22 cellular contexts compared by ENCODE assay signal in the genomic region with DNA sequence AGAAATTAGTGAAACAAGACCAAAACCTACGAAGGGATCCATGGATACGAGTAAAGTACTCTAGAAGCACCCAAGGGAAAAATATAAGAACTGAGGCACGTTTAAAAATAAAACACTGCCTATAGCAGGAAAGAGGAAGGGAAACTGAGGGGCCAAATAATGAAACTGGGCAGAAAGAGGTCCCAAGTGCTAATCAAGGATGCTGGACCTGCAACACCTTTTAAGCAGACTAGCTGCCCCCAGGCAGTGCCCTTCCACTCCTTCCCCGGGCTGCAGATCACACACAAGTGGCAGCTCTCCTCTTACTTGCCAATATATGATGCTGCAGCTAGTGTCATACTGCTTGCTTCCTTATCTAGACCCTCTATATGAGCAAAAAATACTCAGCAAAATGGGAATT. TPM values are rescaled to one million over a fixed set of nuclear protein-coding genes. Genes with fewer than 3 reads are reported as not detected.
DNase-seq lines count a peak whose midpoint lies in the region; ATAC-seq and TF ChIP-seq lines count a peak whose summit lies in the region.
"Had no signal": no experiment of that assay in that cellular context is flagged by ENCODE, and none has a peak within 500 bp of the region (broad histone marks: within the 10 kb centered on the region; RNA-seq: fewer than 3 reads in every experiment).

No MANE protein-coding gene starts in this region.

- peak overlapping the region; percentile 95 for H3K27ac ChIP-seq in 22Rv1
- no peak overlapping the region for H3K27ac ChIP-seq in Karpas-422 (ENCODE audit: low read length)
- H3K27ac ChIP-seq in endodermal cell (ENCODE audit: low read depth, low read length): no peak overlapping the region
- no peak overlapping the region for H3K27ac ChIP-seq in osteoblast (ENCODE audit: low read depth, low read length)
- H3K27ac ChIP-seq: HL-60 had no signal

- H3K4me2 ChIP-seq in Karpas-422 (ENCODE audit: low read depth, low read length, poor library complexity, severe bottlenecking) (peak overlapping the region; percentile 36), osteoblast (ENCODE audit: insufficient read depth, low read length) (no peak overlapping the region)
- H3K4me2 ChIP-seq: SK-N-SH had no signal

- no peaks in the 10 kb centered on the region for H3K36me3 ChIP-seq in Karpas-422 (ENCODE audit: insufficient read depth, low read length)
- no peaks in the 10 kb centered on the region for H3K36me3 ChIP-seq in endodermal cell (ENCODE audit: control insufficient read depth, insufficient read depth, low read length)
- H3K36me3 ChIP-seq in osteoblast (ENCODE audit: insufficient read depth, low read length): no peaks in the 10 kb centered on the region
- H3K36me3 ChIP-seq: MG63 had no signal

- DNase-seq in Karpas-422: peak; percentile 43
- DNase-seq in endodermal cell: no peak
- peak; percentile 3 for DNase-seq in osteoblast (ENCODE audit: insufficient read length, low spot score, missing footprints)
- DNase-seq in natural killer cell: no peak
- DNase-seq in NCI-H2171 (lab: John Stamatoyannopoulos, UW): no peak
- no peak for DNase-seq in NCI-H2029 (lab: John Stamatoyannopoulos, UW)
- DNase-seq: DMS79 treated with DMSO at 0.1 percent for 48 hours, IMR-90, MG63, NCI-H1092, NCI-H1436 treated with DMSO at 0.1 percent for 48 hours, NCI-H2029 treated with DMSO at 0.1 percent for 48 hours, NCI-H2171 treated with DMSO at 0.1 percent for 48 hours, NCI-H446, NCI-H526 treated with DMSO at 0.1 percent for 48 hours, RPMI8226, SHP77 treated with DMSO at 0.1 percent for 48 hours, SK-N-SH had no signal

- H2AFZ ChIP-seq in Karpas-422 (ENCODE audit: low read length) (no peak overlapping the region), osteoblast (ENCODE audit: low read length) (no peak overlapping the region)

- H3K27ac Mint-ChIP-seq in endodermal cell: peak overlapping the region; percentile 95
- H3K27ac Mint-ChIP-seq in natural killer cell: no peak overlapping the region
- H3K27ac Mint-ChIP-seq: B cell had no signal

- intact Hi-C loops in natural killer cell (cut with micrococcal nuclease): no loop called here

- H3K4me1 ChIP-seq in Karpas-422 (ENCODE audit: low read length) (peaks cover 9% of the 10 kb centered on the region), endodermal cell (ENCODE audit: control insufficient read depth, insufficient read depth, low read length) (peaks cover 6% of the 10 kb centered on the region), osteoblast (ENCODE audit: insufficient read depth, low read length) (peaks cover 6% of the 10 kb centered on the region)

- no peaks in the 10 kb centered on the region for H3K9me3 ChIP-seq in Karpas-422 (ENCODE audit: low read length)
- H3K9me3 ChIP-seq in endodermal cell (ENCODE audit: control insufficient read depth, low read length): no peaks in the 10 kb centered on the region
- no peaks in the 10 kb centered on the region for H3K9me3 ChIP-seq in osteoblast (ENCODE audit: low read depth, low read length)
- H3K9me3 ChIP-seq: MG63, SK-N-SH had no signal

- H3K4me1 Mint-ChIP-seq in endodermal cell (peaks cover 37% of the 10 kb centered on the region), natural killer cell (no peaks in the 10 kb centered on the region)

- H3K36me3 Mint-ChIP-seq in endodermal cell (ENCODE audit: low read depth) (no peaks in the 10 kb centered on the region), natural killer cell (no peaks in the 10 kb centered on the region)

- ATAC-seq in esophagus mucosa (no peak), natural killer cell (no peak)

- TF ChIP-seq CTCF in 22Rv1 (IDR thresholded peaks at IDR 0.05) (no peak), endodermal cell (conservative IDR thresholded peaks at IDR 0.05) (no peak), osteoblast (IDR thresholded peaks at IDR 0.05; ENCODE audit: extremely low read depth, low read depth, low read length) (no peak), natural killer cell (IDR thresholded peaks at IDR 0.05) (no peak)

- no peak overlapping the region for H3K4me3 Mint-ChIP-seq in endodermal cell
- H3K4me3 Mint-ChIP-seq in natural killer cell: no peak overlapping the region
- H3K4me3 Mint-ChIP-seq: B cell had no signal

- H3K9me2 ChIP-seq in Karpas-422 (replicated peaks; ENCODE audit: insufficient read depth, low read length): no peaks in the 10 kb centered on the region
- H3K9me2 ChIP-seq: SK-N-SH had no signal

- H3K27me3 ChIP-seq in Karpas-422 (ENCODE audit: low read length) (no peaks in the 10 kb centered on the region), endodermal cell (ENCODE audit: control insufficient read depth, insufficient read depth, low read length, poor library complexity, severe bottlenecking) (no peaks in the 10 kb centered on the region), osteoblast (ENCODE audit: insufficient read depth, low read length) (no peaks in the 10 kb centered on the region)
- H3K27me3 ChIP-seq: MG63 had no signal

- H3K4me3 ChIP-seq in Karpas-422 (ENCODE audit: low read length) (no peak overlapping the region), endodermal cell (ENCODE audit: low read length) (no peak overlapping the region), osteoblast (ENCODE audit: insufficient read depth, low read length) (no peak overlapping the region)
- H3K4me3 ChIP-seq: MG63 had no signal

- H3K79me2 ChIP-seq in Karpas-422 (ENCODE audit: low read length) (no peaks in the 10 kb centered on the region), osteoblast (ENCODE audit: insufficient read depth, low read length) (no peaks in the 10 kb centered on the region)

- no peaks in the 10 kb centered on the region for H3K9me3 Mint-ChIP-seq in endodermal cell
- H3K9me3 Mint-ChIP-seq in natural killer cell: no peaks in the 10 kb centered on the region

- H3K27me3 Mint-ChIP-seq in endodermal cell (ENCODE audit: insufficient read depth) (no peaks in the 10 kb centered on the region), natural killer cell (ENCODE audit: low read depth in 2 of 2) (peaks cover 6 to 7% of the 10 kb centered on the region in 2 donors)

- H3K9ac ChIP-seq in Karpas-422 (ENCODE audit: low read length) (no peak overlapping the region), endodermal cell (ENCODE audit: extremely low read depth, low read length, poor library complexity, severe bottlenecking) (no peak overlapping the region)
- H3K9ac ChIP-seq: SK-N-SH had no signal

- no peaks in the 10 kb centered on the region for H4K20me1 ChIP-seq in Karpas-422 (ENCODE audit: insufficient read depth, low read depth, low read length)
- no peaks in the 10 kb centered on the region for H4K20me1 ChIP-seq in osteoblast (ENCODE audit: insufficient read depth, low read length)

- whole genome bisulfite sequencing in endodermal cell (ENCODE audit: insufficient coverage in 1 of 2, insufficient read length in 1 of 2), 2 experiments: 90% methylated on average over 3 to 4 of the region's 4 CpGs

RNA-seq across cellular contexts. Expression of gene OTUD7B, which starts 7.6 kb away (rescaled TPM):
- 2.4 and 3.6 TPM in 2 replicates for total RNA-seq in Karpas-422 (2014; rRNA removed; shearing (Covaris generic); ENCODE audit: low replicate concordance)
- 10 to 100 TPM; 26.6 to 31.1 TPM for total RNA-seq in endodermal cell
- polyA plus RNA-seq in endodermal cell (2013, experiment 1 of 2): 8.6 TPM
- polyA plus RNA-seq in endodermal cell (2013, experiment 2 of 2): 8.3 TPM
- 18.3 and 18.5 TPM in 2 replicates for total RNA-seq in osteoblast
- 11.8 TPM for total RNA-seq in esophagus mucosa
- 10 to 100 TPM; 10.6 to 19.6 (median 12.3) TPM for total RNA-seq in natural killer cell

RNA-seq across cellular contexts. Expression of gene VPS45, which starts 49.4 kb away (rescaled TPM):
- total RNA-seq in Karpas-422 (2014; rRNA removed; shearing (Covaris generic); ENCODE audit: low replicate concordance): 24.9 and 39.0 TPM in 2 replicates
- total RNA-seq in endodermal cell (10 to 100 TPM; 32.6 to 35.0 TPM), osteoblast (36.9 and 42.1 TPM in 2 replicates), esophagus mucosa (22.4 TPM), natural killer cell (10 to 100 TPM; 28.8 to 41.1 (median 33.0) TPM)
- polyA plus RNA-seq in endodermal cell (2013, experiment 1 of 2): 48.8 TPM
- 48.3 TPM for polyA plus RNA-seq in endodermal cell (2013, experiment 2 of 2)

Comparison
In these comparisons a context has a peak if more than half of its experiments do, and no peak if none do; other contexts are left out.
1. DNase-seq: peak in Karpas-422 (single experiment) and osteoblast (single experiment); none in endodermal cell (single experiment), natural killer cell (single experiment), NCI-H2171 (single experiment) and NCI-H2029 (single experiment).